Comparison of ENCODE assay signal across 7 cellular contexts in the genomic region with DNA sequence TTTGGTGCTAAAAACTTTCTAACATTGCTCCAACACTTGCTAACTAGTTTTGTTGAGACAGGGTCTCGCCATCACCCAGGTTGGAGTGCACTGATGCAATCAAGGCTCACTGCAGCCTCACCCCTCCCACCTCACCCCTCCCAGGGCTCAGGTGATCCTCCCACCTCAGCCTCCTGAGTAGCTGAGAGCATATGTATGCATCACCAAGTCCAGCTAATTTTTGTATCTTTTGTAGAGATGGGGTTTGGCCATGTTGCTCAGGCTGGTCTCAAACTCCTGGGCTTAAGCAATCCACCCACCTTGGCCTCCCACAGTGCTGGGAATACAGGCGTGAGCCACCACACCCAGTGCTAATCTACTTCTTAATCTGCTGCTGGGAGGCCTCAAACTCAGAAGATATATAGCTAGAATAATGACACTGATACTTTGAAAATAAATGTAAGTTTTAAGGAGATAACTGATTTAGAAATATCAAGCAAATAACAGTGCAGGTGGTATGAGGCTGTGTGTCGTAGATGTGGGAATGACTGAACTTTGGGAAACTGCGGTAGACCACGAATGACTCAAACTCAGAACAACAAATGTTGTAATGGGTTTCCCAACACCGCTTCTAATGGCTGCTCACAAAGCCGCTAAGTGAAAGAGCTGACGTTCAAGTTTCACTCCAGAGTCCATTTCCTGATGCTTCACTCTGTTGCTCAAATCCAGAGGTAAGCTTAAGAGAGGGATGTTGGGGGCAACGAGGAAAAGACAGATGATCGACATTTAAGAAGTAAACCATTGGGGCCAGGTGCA. TPM values are rescaled to one million over a fixed set of nuclear protein-coding genes. Genes with fewer than 3 reads are reported as not detected.
A peak's percentile ranks its signal among the peaks of the same experiment; 100 is the strongest.
DNase-seq lines count a peak whose midpoint lies in the region; ATAC-seq and TF ChIP-seq lines count a peak whose summit lies in the region.

No MANE protein-coding gene starts in this region.

- no peaks in the 10 kb centered on the region; the same call in 1 of the 2 replicates for H3K9me3 ChIP-seq in BE2C

- peak; percentile 90 for DNase-seq in RPMI8226
- peak; percentile 94 for DNase-seq in glomerular visceral epithelial cell (ENCODE audit: extremely low spot score)
- no peak for DNase-seq in BE2C
- no peak for DNase-seq in NCI-H2029 (lab: John Stamatoyannopoulos, UW)
- no peak for DNase-seq in AG08396 (ENCODE audit: low spot score)

- H3K4me3 ChIP-seq in BE2C (ENCODE audit: low read depth, low read length), result no peak overlapping the region

- ATAC-seq in GM19025 (IDR thresholded peaks at IDR 0.05; ENCODE audit: low read depth, unreplicated experiment) (peak; percentile 68), HG02840 (IDR thresholded peaks at IDR 0.05; ENCODE audit: low FRiP score, unreplicated experiment) (peak; percentile 78)

- no peaks in the 10 kb centered on the region for H3K36me3 ChIP-seq in BE2C

- no peaks in the 10 kb centered on the region for H3K4me1 ChIP-seq in BE2C

- no peaks in the 10 kb centered on the region; the same call in 1 of the 2 replicates for H3K27me3 ChIP-seq in BE2C

- TF ChIP-seq CTCF in BE2C (IDR thresholded peaks at IDR 0.05; ENCODE audit: low read depth, low read length), result no peak

RNA-seq across cellular contexts. Expression of gene TMCC3, which starts 10.0 kb away (rescaled TPM):
- not detected for polyA plus RNA-seq in BE2C (2012; ENCODE audit: insufficient read depth, insufficient read length, low read depth)

Comparison
In these comparisons a context has a peak if more than half of its experiments do, and no peak if none do; other contexts are left out.
1. DNase-seq: peak in RPMI8226 (single experiment) and glomerular visceral epithelial cell (single experiment); none in BE2C (single experiment), NCI-H2029 (single experiment) and AG08396 (single experiment).